In genomic region chr3:113254171-113254947, GRCh38 we compare ENCODE assay signal across 16 cellular contexts. TPM values are rescaled to one million over a fixed set of nuclear protein-coding genes. Genes with fewer than 3 reads are reported as not detected.
DNase-seq lines count a peak whose midpoint lies in the region; ATAC-seq and TF ChIP-seq lines count a peak whose summit lies in the region.
"Had no signal": no experiment of that assay in that cellular context is flagged by ENCODE, and none has a peak within 500 bp of the region (broad histone marks: within the 10 kb centered on the region; RNA-seq: fewer than 3 reads in every experiment).

No MANE protein-coding gene starts in this region.

- no peak overlapping the region for H4K5ac ChIP-seq in H9 (ENCODE audit: insufficient read length, low read depth, low read length)

- WGBS in H9 (ENCODE audit: extremely low coverage, insufficient read length, low lambda C conversion rate), result no CpG with 5 or more reads among the region's 14 CpGs

- H3K79me1 ChIP-seq in H9 (ENCODE audit: insufficient read depth, low read depth, low read length, poor library complexity, severe bottlenecking), result no peaks in the 10 kb centered on the region

- no peak overlapping the region for H3K18ac ChIP-seq in H9 (ENCODE audit: insufficient read length, low read depth, low read length)

- no peak overlapping the region for H3K56ac ChIP-seq in H9 (ENCODE audit: insufficient read length, low read depth, low read length)

- H3K14ac ChIP-seq in H9 (ENCODE audit: insufficient read depth, low read length), result no peak overlapping the region

- H3K4me1 ChIP-seq in H9 (ENCODE audit: insufficient read depth, low read length) (no peaks in the 10 kb centered on the region; the same call in 1 of the 2 replicates), rectal smooth muscle tissue (ENCODE audit: control insufficient read depth, insufficient read depth, low read length) (peaks cover 31% of the 10 kb centered on the region)

- H3T11ph ChIP-seq in H9 (ENCODE audit: low read length), result no peak overlapping the region

- H3K27ac Mint-ChIP-seq in H9, result peak overlapping the region; percentile 0 to 28 (median 17); a peak in 3 of 7 replicates

- no peak overlapping the region for H2AK5ac ChIP-seq in H9 (ENCODE audit: insufficient read length, low read length)

- H3K9ac ChIP-seq in H9 (ENCODE audit: extremely low read depth, insufficient read length, low read length) (no peak overlapping the region), rectal smooth muscle tissue (ENCODE audit: low read length) (no peak overlapping the region)

- H3K4me2 ChIP-seq in H9 (ENCODE audit: insufficient read depth, insufficient read length, low read length), result no peak overlapping the region

- H2BK12ac ChIP-seq in H9 (ENCODE audit: insufficient read length, low read depth, low read length), result no peak overlapping the region

- no peak overlapping the region for H2BK5ac ChIP-seq in H9 (ENCODE audit: insufficient read length, low read length)

- H3K36me3 ChIP-seq in rectal smooth muscle tissue (ENCODE audit: control insufficient read depth, insufficient read depth, low read length), result peaks cover 10% of the 10 kb centered on the region

- H3K27me3 ChIP-seq in H9 (ENCODE audit: insufficient read depth, low read length), result no peaks in the 10 kb centered on the region
- H3K27me3 ChIP-seq in rectal smooth muscle tissue (ENCODE audit: control insufficient read depth, insufficient read depth, low read length), result no peaks in the 10 kb centered on the region

- no peak overlapping the region for H3K23ac ChIP-seq in H9 (ENCODE audit: insufficient read length, low read depth, low read length)

- no peaks in the 10 kb centered on the region for H4K20me1 ChIP-seq in H9 (ENCODE audit: control insufficient read depth, insufficient read depth, insufficient read length)

- H3K23me2 ChIP-seq in H9 (ENCODE audit: insufficient read length, low read depth, low read length, poor library complexity, severe bottlenecking), result no peaks in the 10 kb centered on the region

- no peak overlapping the region for H3K4me3 ChIP-seq in rectal smooth muscle tissue (ENCODE audit: low read length)
- H3K4me3 ChIP-seq: SK-N-MC had no signal

- DNase-seq in H9 (peak; percentile 19), astrocyte of the hippocampus (ENCODE audit: low read depth, low spot score) (peak; percentile 61), islet precursor cell (peak; percentile 35), GM20000 (ENCODE audit: low spot score) (no peak), NCI-H2029 (lab: John Stamatoyannopoulos, UW) (no peak), DMS153 (lab: John Stamatoyannopoulos, UW) (no peak)
- DNase-seq: DMS53; foreskin melanocyte; GOT3; kidney glomerular epithelial cell; stimulated activated CD4-positive, alpha-beta T cell treated with anti-CD3 and anti-CD28 coated beads, Interleukin-1b, Interleukin-23, amount 100 ng/mL, for 48 hours had no signal

- H3K9me3 Mint-ChIP-seq in H9, result no peaks in the 10 kb centered on the region
- H3K9me3 Mint-ChIP-seq: WTC11 had no signal

- H3K9me3 ChIP-seq in H9 (ENCODE audit: control insufficient read depth, low read depth, low read length), result no peaks in the 10 kb centered on the region

- ATAC-seq in GM21515 (IDR thresholded peaks at IDR 0.05; ENCODE audit: unreplicated experiment), result no peak

- peaks cover 20 to 31% of the 10 kb centered on the region in 2 experiments for H3K4me1 Mint-ChIP-seq in H9

- H2BK20ac ChIP-seq in H9 (ENCODE audit: low read depth, low read length, poor library complexity, severe bottlenecking), result no peak overlapping the region

- no peaks in the 10 kb centered on the region for H3K79me2 ChIP-seq in H9 (ENCODE audit: insufficient read depth, low read length)

- H3K4me3 Mint-ChIP-seq in H9, result no peak overlapping the region
- H3K4me3 Mint-ChIP-seq: WTC11 had no signal

- no peak overlapping the region for H2BK120ac ChIP-seq in H9 (ENCODE audit: low read depth, low read length, poor library complexity, severe bottlenecking)

- no peak overlapping the region for H2AFZ ChIP-seq in H9 (ENCODE audit: low read length)

- no peaks in the 10 kb centered on the region for H3K27me3 Mint-ChIP-seq in H9 (ENCODE audit: low read depth)

- peaks cover 0 to 26% (median 4%) of the 10 kb centered on the region in 3 experiments; a peak in 4 of 7 replicates for H3K36me3 Mint-ChIP-seq in H9 (ENCODE audit: insufficient read depth in 1 of 3, low read depth in 3 of 3)
- H3K36me3 Mint-ChIP-seq: WTC11 had no signal

- no peak overlapping the region for H3K4ac ChIP-seq in H9 (ENCODE audit: low read depth, low read length)

- no peak for TF ChIP-seq CTCF in H9 (conservative IDR thresholded peaks at IDR 0.05)
- no peak for TF ChIP-seq CTCF in GM20000 (IDR thresholded peaks at IDR 0.05; ENCODE audit: extremely low read depth, missing control alignments)

- H4K8ac ChIP-seq in H9 (replicated peaks; ENCODE audit: insufficient read length, low read depth, low read length), result no peak overlapping the region

- no peak overlapping the region for H2BK15ac ChIP-seq in H9 (ENCODE audit: low read depth, low read length)

- H4K91ac ChIP-seq in H9 (ENCODE audit: insufficient read length, low read depth, low read length), result no peak overlapping the region

- H3K27ac ChIP-seq in H9 (ENCODE audit: insufficient read length, low read depth, low read length) (no peak overlapping the region), rectal smooth muscle tissue (ENCODE audit: low read depth, low read length) (peak overlapping the region; percentile 34)
- H3K27ac ChIP-seq: SK-N-MC had no signal

RNA-seq across cellular contexts. Expression of gene BOC, which starts 43.0 kb away (rescaled TPM):
- total RNA-seq in H9 (2021), result 3.5 and 4.0 TPM in 2 replicates
- total RNA-seq: dermis microvascular lymphatic vessel endothelial cell had no signal

Comparison
In these comparisons a context has a peak if more than half of its experiments do, and no peak if none do; other contexts are left out.
1. DNase-seq: peak in H9 (single experiment), astrocyte of the hippocampus (single experiment) and islet precursor cell (single experiment); none in GM20000 (single experiment), NCI-H2029 (single experiment) and DMS153 (single experiment).